In the genomic region with DNA sequence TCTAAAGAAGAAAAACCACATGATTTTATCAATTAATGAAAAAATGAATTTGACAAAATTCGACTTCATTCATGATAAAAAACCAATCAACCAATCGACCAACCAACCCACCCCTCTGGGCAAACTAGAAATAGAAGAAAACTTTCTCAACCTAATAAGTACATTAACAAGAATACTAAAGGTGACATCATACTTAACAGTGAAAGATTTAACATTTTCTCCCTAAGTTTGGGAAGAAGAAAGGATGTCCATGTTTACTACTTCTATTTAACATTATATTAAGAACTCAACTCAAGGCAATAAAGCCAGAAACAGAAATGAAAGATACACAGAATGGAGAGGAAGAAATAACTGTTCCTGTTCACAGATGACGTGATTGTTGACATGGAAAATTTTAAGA, we compare ENCODE assay signal across 2 cellular contexts.
TF ChIP-seq lines count a peak whose summit lies in the region.

No MANE protein-coding gene starts in this region.

TF ChIP-seq in HepG2, 621 proteins besides CTCF, POLR2A, EP300 and RAD21 (continued from another document):
- TF ChIP-seq, protein P1, sequence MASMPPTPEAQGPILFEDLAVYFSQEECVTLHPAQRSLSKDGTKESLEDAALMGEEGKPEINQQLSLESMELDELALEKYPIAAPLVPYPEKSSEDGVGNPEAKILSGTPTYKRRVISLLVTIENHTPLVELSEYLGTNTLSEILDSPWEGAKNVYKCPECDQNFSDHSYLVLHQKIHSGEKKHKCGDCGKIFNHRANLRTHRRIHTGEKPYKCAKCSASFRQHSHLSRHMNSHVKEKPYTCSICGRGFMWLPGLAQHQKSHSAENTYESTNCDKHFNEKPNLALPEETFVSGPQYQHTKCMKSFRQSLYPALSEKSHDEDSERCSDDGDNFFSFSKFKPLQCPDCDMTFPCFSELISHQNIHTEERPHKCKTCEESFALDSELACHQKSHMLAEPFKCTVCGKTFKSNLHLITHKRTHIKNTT (CRISPR knock-in tag; IDR thresholded peaks at IDR 0.05) = no peak
- TF ChIP-seq, protein P2, sequence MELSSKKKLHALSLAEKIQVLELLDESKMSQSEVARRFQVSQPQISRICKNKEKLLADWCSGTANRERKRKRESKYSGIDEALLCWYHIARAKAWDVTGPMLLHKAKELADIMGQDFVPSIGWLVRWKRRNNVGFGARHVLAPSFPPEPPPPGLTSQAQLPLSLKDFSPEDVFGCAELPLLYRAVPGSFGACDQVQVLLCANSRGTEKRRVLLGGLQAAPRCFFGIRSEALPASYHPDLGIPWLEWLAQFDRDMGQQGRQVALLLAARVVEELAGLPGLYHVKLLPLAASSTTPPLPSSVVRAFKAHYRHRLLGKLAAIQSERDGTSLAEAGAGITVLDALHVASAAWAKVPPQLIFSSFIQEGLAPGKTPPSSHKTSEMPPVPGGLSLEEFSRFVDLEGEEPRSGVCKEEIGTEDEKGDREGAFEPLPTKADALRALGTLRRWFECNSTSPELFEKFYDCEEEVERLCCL (CRISPR knock-in tag; IDR thresholded peaks at IDR 0.05; ENCODE audit: borderline replicate concordance) = no peak

TF ChIP-seq in GM12878, 131 proteins besides CTCF, POLR2A, EP300 and RAD21 (continued from another document):
- TF ChIP-seq, protein P3, sequence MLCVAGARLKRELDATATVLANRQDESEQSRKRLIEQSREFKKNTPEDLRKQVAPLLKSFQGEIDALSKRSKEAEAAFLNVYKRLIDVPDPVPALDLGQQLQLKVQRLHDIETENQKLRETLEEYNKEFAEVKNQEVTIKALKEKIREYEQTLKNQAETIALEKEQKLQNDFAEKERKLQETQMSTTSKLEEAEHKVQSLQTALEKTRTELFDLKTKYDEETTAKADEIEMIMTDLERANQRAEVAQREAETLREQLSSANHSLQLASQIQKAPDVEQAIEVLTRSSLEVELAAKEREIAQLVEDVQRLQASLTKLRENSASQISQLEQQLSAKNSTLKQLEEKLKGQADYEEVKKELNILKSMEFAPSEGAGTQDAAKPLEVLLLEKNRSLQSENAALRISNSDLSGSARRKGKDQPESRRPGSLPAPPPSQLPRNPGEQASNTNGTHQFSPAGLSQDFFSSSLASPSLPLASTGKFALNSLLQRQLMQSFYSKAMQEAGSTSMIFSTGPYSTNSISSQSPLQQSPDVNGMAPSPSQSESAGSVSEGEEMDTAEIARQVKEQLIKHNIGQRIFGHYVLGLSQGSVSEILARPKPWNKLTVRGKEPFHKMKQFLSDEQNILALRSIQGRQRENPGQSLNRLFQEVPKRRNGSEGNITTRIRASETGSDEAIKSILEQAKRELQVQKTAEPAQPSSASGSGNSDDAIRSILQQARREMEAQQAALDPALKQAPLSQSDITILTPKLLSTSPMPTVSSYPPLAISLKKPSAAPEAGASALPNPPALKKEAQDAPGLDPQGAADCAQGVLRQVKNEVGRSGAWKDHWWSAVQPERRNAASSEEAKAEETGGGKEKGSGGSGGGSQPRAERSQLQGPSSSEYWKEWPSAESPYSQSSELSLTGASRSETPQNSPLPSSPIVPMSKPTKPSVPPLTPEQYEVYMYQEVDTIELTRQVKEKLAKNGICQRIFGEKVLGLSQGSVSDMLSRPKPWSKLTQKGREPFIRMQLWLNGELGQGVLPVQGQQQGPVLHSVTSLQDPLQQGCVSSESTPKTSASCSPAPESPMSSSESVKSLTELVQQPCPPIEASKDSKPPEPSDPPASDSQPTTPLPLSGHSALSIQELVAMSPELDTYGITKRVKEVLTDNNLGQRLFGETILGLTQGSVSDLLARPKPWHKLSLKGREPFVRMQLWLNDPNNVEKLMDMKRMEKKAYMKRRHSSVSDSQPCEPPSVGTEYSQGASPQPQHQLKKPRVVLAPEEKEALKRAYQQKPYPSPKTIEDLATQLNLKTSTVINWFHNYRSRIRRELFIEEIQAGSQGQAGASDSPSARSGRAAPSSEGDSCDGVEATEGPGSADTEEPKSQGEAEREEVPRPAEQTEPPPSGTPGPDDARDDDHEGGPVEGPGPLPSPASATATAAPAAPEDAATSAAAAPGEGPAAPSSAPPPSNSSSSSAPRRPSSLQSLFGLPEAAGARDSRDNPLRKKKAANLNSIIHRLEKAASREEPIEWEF (IDR thresholded peaks at IDR 0.05; ENCODE audit: insufficient replicate concordance, low read depth, low read length) = no peak
